14 cellular contexts compared by ENCODE assay signal in the genomic region with DNA sequence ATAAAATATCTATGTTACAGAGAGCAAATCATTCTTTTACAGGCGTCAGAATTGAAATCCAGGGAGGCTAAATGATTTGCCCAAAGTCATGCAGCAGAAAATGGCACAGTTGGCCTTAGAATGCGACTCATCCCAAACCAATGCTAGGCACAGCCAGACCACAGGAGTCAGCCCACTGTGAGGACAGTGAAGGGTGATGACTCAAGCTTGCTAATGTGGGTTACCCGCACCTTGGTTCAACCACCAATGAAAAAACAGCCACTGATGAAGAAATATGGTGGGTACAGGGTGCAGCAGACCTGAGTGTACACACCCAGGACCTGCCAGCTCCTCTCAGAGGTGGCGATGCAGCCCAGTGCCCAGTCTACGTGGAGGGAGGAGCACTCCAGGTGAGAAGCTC.
DNase-seq lines count a peak whose midpoint lies in the region; ATAC-seq, FAIRE-seq and TF ChIP-seq lines count a peak whose summit lies in the region.
"Had no signal": no experiment of that assay in that cellular context is flagged by ENCODE, and none has a peak within 500 bp of the region (broad histone marks: within the 10 kb centered on the region; RNA-seq: fewer than 3 reads in every experiment).

No MANE protein-coding gene starts in this region.

- no peaks in the 10 kb centered on the region for H3K36me3 Mint-ChIP-seq in activated CD8-positive, alpha-beta memory T cell treated with anti-CD3 and anti-CD28 coated beads, Interleukin-2, amount 10 ng/mL, durations not matched to agents 7 days and 5 days
- H3K36me3 Mint-ChIP-seq in stimulated activated effector memory CD8-positive, alpha-beta T cell treated with anti-CD3 and anti-CD28 coated beads, Interleukin-12 subunit alpha, Interleukin-12 subunit beta, amount 100 ng/mL, for 72 hours: no peaks in the 10 kb centered on the region

- no TSS peak for BruUV-seq in mammary epithelial cell (replicated peaks; lab: Mats Ljungman, UMichigan)

- no peak for TF ChIP-seq POLR2A in GM12891 (IDR thresholded peaks at IDR 0.05; ENCODE audit: low read depth, low read length)

- no peak overlapping the region for H3K4me3 Mint-ChIP-seq in activated CD8-positive, alpha-beta memory T cell treated with anti-CD3 and anti-CD28 coated beads, Interleukin-2, amount 10 ng/mL, durations not matched to agents 7 days and 5 days
- no peak overlapping the region for H3K4me3 Mint-ChIP-seq in stimulated activated effector memory CD8-positive, alpha-beta T cell treated with anti-CD3 and anti-CD28 coated beads, Interleukin-12 subunit alpha, Interleukin-12 subunit beta, amount 100 ng/mL, for 72 hours
- H3K4me3 Mint-ChIP-seq: activated CD4-positive, alpha-beta T cell treated with anti-CD3 and anti-CD28 coated beads, Interleukin-2, amount 10 ng/mL, durations not matched to agents 24 days and 14 days had no signal

- no peak overlapping the region for H3K27ac Mint-ChIP-seq in activated CD8-positive, alpha-beta memory T cell treated with anti-CD3 and anti-CD28 coated beads, Interleukin-2, amount 10 ng/mL, durations not matched to agents 7 days and 5 days
- no peak overlapping the region for H3K27ac Mint-ChIP-seq in stimulated activated effector memory CD8-positive, alpha-beta T cell treated with anti-CD3 and anti-CD28 coated beads, Interleukin-12 subunit alpha, Interleukin-12 subunit beta, amount 100 ng/mL, for 72 hours
- H3K27ac Mint-ChIP-seq: activated CD4-positive, alpha-beta T cell treated with anti-CD3 and anti-CD28 coated beads, Interleukin-2, amount 10 ng/mL, durations not matched to agents 24 days and 14 days had no signal

- ATAC-seq in activated CD8-positive, alpha-beta memory T cell treated with anti-CD3 and anti-CD28 coated beads, Interleukin-2, amount 10 ng/mL, durations not matched to agents 7 days and 5 days: peak; percentile 39
- ATAC-seq in stimulated activated effector memory CD8-positive, alpha-beta T cell treated with anti-CD3 and anti-CD28 coated beads, Interleukin-12 subunit alpha, Interleukin-12 subunit beta, amount 100 ng/mL, for 72 hours: peak; percentile 73

- H3K27ac ChIP-seq in mammary epithelial cell (ENCODE audit: insufficient read depth, low read depth, low read length): peak overlapping the region; percentile 49
- H3K27ac ChIP-seq: brain microvascular endothelial cell, RWPE1 had no signal

- in situ Hi-C loops in mammary epithelial cell (cut with MboI; ENCODE audit: low sequenced_read_pairs in 2 of 2): loop anchor here in 1 of 2 donors (25.0 kb wide), 1 partner anchor 221 kb away; no protein-coding TSS in a partner anchor

- no peak overlapping the region for H3K4me3 ChIP-seq in mammary epithelial cell (replicated peaks in 1 of 3; ENCODE audit: insufficient read depth in 1 of 3, low read depth in 2 of 3, low read length in 3 of 3)

- CTCF ChIA-PET in activated CD8-positive, alpha-beta memory T cell treated with anti-CD3 and anti-CD28 coated beads, Interleukin-2, amount 10 ng/mL, durations not matched to agents 7 days and 5 days (lab: Charles Lee): interaction anchor here (1.2 kb wide), 1 partner anchor 18 kb away, joined by 3 read pairs; no protein-coding TSS in a partner anchor
- CTCF ChIA-PET in mammary epithelial cell (lab: Charles Lee; ENCODE audit: low non-redundant PET): no interaction called here

- 33% methylated on average over 5 of the region's 5 CpGs for WGBS in mammary epithelial cell (ENCODE audit: low coverage, missing lambda C conversion rate)

- dilution Hi-C loops in mammary epithelial cell (cut with HindIII; ENCODE audit: low sequenced_read_pairs): no loop called here

- no peaks in the 10 kb centered on the region for H4K20me1 ChIP-seq in mammary epithelial cell (ENCODE audit: insufficient read depth, low read length)

- H3K9ac ChIP-seq in mammary epithelial cell (ENCODE audit: insufficient read depth, low read length): no peak overlapping the region

- H3K4me2 ChIP-seq in mammary epithelial cell (ENCODE audit: insufficient read depth, low read depth, low read length): no peak overlapping the region

- no peaks in the 10 kb centered on the region for H3K36me3 ChIP-seq in mammary epithelial cell (ENCODE audit: insufficient read depth, low read length)
- H3K36me3 ChIP-seq: brain microvascular endothelial cell had no signal

- no peak for FAIRE-seq in GM12891 (lab: Jason Lieb, UNC)
- FAIRE-seq: frontal cortex had no signal

- intact Hi-C loops in mammary epithelial cell (cut with micrococcal nuclease): no loop called here

- no peak for TF ChIP-seq CTCF in mammary epithelial cell (conservative IDR thresholded peaks at IDR 0.05 in 1 of 2, IDR thresholded peaks at IDR 0.05 in 1 of 2; ENCODE audit: extremely low read depth in 1 of 2, insufficient read depth in 1 of 2, low read depth in 1 of 2, low read length in 2 of 2)

- peak overlapping the region; percentile 30 for H2AFZ ChIP-seq in mammary epithelial cell (ENCODE audit: low read depth, low read length)

- H3K9me3 Mint-ChIP-seq in activated CD8-positive, alpha-beta memory T cell treated with anti-CD3 and anti-CD28 coated beads, Interleukin-2, amount 10 ng/mL, durations not matched to agents 7 days and 5 days (ENCODE audit: low read depth): no peaks in the 10 kb centered on the region
- no peaks in the 10 kb centered on the region for H3K9me3 Mint-ChIP-seq in stimulated activated effector memory CD8-positive, alpha-beta T cell treated with anti-CD3 and anti-CD28 coated beads, Interleukin-12 subunit alpha, Interleukin-12 subunit beta, amount 100 ng/mL, for 72 hours
- H3K9me3 Mint-ChIP-seq: activated CD4-positive, alpha-beta T cell treated with anti-CD3 and anti-CD28 coated beads, Interleukin-2, amount 10 ng/mL, durations not matched to agents 24 days and 14 days had no signal

- no peak for DNase-seq in activated CD8-positive, alpha-beta memory T cell treated with anti-CD3 and anti-CD28 coated beads, Interleukin-2, amount 10 ng/mL, durations not matched to agents 7 days and 5 days
- no peak for DNase-seq in activated CD8-positive, alpha-beta memory T cell treated with anti-CD3 and anti-CD28 coated beads for 24 hours
- DNase-seq in MV-4-11 (lab: John Stamatoyannopoulos, UW) (peak; percentile 42), mammary epithelial cell (peak; percentile 86), GM12891 (ENCODE audit: insufficient read length, low spot score) (no peak), anterior cingulate cortex (lab: John Stamatoyannopoulos, UW) (no peak), NCI-H1417 treated with DMSO at 0.1 percent for 48 hours (lab: John Stamatoyannopoulos, UW) (no peak)
- peak in 1 of 2 donors; percentile 47 for DNase-seq in stimulated activated effector memory CD8-positive, alpha-beta T cell treated with anti-CD3 and anti-CD28 coated beads, Interleukin-12 subunit alpha, Interleukin-12 subunit beta, amount 100 ng/mL, for 72 hours (ENCODE audit: low spot score in 2 of 2)
- DNase-seq: activated CD4-positive, alpha-beta T cell treated with anti-CD3 and anti-CD28 coated beads, Interleukin-2, amount 10 ng/mL, durations not matched to agents 24 days and 14 days; brain microvascular endothelial cell; midbrain; NCI-H524 treated with DMSO at 0.1 percent for 48 hours had no signal

- H3K27me3 ChIP-seq in mammary epithelial cell (ENCODE audit: insufficient read depth, low read length): no peaks in the 10 kb centered on the region
- H3K27me3 ChIP-seq: brain microvascular endothelial cell had no signal

- no peaks in the 10 kb centered on the region for H3K79me2 ChIP-seq in mammary epithelial cell (ENCODE audit: insufficient read depth, low read length)

- no peaks in the 10 kb centered on the region for H3K9me3 ChIP-seq in mammary epithelial cell (replicated peaks; ENCODE audit: insufficient read depth, low read length)

- H3K4me1 ChIP-seq in mammary epithelial cell (ENCODE audit: insufficient read depth, low read length): peaks cover 55% of the 10 kb centered on the region

- H3K4me1 Mint-ChIP-seq in activated CD8-positive, alpha-beta memory T cell treated with anti-CD3 and anti-CD28 coated beads, Interleukin-2, amount 10 ng/mL, durations not matched to agents 7 days and 5 days: peaks cover 7% of the 10 kb centered on the region
- H3K4me1 Mint-ChIP-seq in stimulated activated effector memory CD8-positive, alpha-beta T cell treated with anti-CD3 and anti-CD28 coated beads, Interleukin-12 subunit alpha, Interleukin-12 subunit beta, amount 100 ng/mL, for 72 hours: no peaks in the 10 kb centered on the region
- H3K4me1 Mint-ChIP-seq: activated CD4-positive, alpha-beta T cell treated with anti-CD3 and anti-CD28 coated beads, Interleukin-2, amount 10 ng/mL, durations not matched to agents 24 days and 14 days had no signal

- no peaks in the 10 kb centered on the region for H3K27me3 Mint-ChIP-seq in activated CD8-positive, alpha-beta memory T cell treated with anti-CD3 and anti-CD28 coated beads, Interleukin-2, amount 10 ng/mL, durations not matched to agents 7 days and 5 days

TF ChIP-seq in GM12891, 5 proteins besides CTCF, POLR2A, EP300 and RAD21:
- TF ChIP-seq SPI1 (IDR thresholded peaks at IDR 0.05; ENCODE audit: low read depth, low read length) (no peak), PAX5 (IDR thresholded peaks at IDR 0.05; ENCODE audit: insufficient read depth, low read length, severe bottlenecking) (no peak), TAF1 (IDR thresholded peaks at IDR 0.05; ENCODE audit: low read depth, low read length) (no peak), POU2F2 (IDR thresholded peaks at IDR 0.05; ENCODE audit: low read depth, low read length) (no peak), POLR2AphosphoS5 (IDR thresholded peaks at IDR 0.05; ENCODE audit: low read depth, low read length) (no peak)

Comparison
In these comparisons a context has a peak if more than half of its experiments do, and no peak if none do; other contexts are left out.
1. DNase-seq: peak in MV-4-11 (single experiment) and mammary epithelial cell (single experiment); none in activated CD8-positive, alpha-beta memory T cell treated with anti-CD3 and anti-CD28 coated beads, Interleukin-2, amount 10 ng/mL, durations not matched to agents 7 days and 5 days (single experiment), activated CD8-positive, alpha-beta memory T cell treated with anti-CD3 and anti-CD28 coated beads for 24 hours (single experiment), GM12891 (single experiment), anterior cingulate cortex (0 of 58) and NCI-H1417 treated with DMSO at 0.1 percent for 48 hours (single experiment).